ENCODE assay signal across 23 cellular contexts in genomic region chr17:40079545-40079944, GRCh38.
"Had no signal": no experiment of that assay in that cellular context is flagged by ENCODE, and none has a peak within 500 bp of the region (broad histone marks: within the 10 kb centered on the region; RNA-seq: fewer than 3 reads in every experiment).

No MANE protein-coding gene starts in this region.

- H3K9me3 Mint-ChIP-seq: T-cell had no signal

- H3K4me3 Mint-ChIP-seq: T-cell had no signal

- H3K4me2 ChIP-seq: KMS-11, SK-N-SH had no signal

- ATAC-seq: Panc1, PC-3, T-cell had no signal

- DNase-seq: IMR-90, Kasumi-1, MM.1S, NCI-H1092 treated with DMSO at 0.1 percent for 48 hours, NCI-H1436, NCI-H187, NCI-H2029, NCI-H2081 treated with DMSO at 0.1 percent for 48 hours, NCI-H2171, NCI-H226, NCI-H446, NCI-H510A, NCI-H524 treated with DMSO at 0.1 percent for 48 hours, NCI-H69, NCI-H774, PC-3, SHP77, SK-N-SH, SW 1271, T-cell had no signal

- H3K9me3 ChIP-seq: SK-N-SH had no signal

- H3K9ac ChIP-seq: KMS-11, SK-N-SH had no signal

- H3K27ac ChIP-seq: KMS-11, RWPE1 had no signal
